ENCODE assay signal across 1 cellular context in genomic region chr2:195408811-195409210, GRCh38.
TF ChIP-seq lines count a peak whose summit lies in the region.

No MANE protein-coding gene starts in this region.

TF ChIP-seq in GM23338, 12 proteins besides CTCF, POLR2A, EP300 and RAD21 (continued from another document):
- TF ChIP-seq, protein P1, sequence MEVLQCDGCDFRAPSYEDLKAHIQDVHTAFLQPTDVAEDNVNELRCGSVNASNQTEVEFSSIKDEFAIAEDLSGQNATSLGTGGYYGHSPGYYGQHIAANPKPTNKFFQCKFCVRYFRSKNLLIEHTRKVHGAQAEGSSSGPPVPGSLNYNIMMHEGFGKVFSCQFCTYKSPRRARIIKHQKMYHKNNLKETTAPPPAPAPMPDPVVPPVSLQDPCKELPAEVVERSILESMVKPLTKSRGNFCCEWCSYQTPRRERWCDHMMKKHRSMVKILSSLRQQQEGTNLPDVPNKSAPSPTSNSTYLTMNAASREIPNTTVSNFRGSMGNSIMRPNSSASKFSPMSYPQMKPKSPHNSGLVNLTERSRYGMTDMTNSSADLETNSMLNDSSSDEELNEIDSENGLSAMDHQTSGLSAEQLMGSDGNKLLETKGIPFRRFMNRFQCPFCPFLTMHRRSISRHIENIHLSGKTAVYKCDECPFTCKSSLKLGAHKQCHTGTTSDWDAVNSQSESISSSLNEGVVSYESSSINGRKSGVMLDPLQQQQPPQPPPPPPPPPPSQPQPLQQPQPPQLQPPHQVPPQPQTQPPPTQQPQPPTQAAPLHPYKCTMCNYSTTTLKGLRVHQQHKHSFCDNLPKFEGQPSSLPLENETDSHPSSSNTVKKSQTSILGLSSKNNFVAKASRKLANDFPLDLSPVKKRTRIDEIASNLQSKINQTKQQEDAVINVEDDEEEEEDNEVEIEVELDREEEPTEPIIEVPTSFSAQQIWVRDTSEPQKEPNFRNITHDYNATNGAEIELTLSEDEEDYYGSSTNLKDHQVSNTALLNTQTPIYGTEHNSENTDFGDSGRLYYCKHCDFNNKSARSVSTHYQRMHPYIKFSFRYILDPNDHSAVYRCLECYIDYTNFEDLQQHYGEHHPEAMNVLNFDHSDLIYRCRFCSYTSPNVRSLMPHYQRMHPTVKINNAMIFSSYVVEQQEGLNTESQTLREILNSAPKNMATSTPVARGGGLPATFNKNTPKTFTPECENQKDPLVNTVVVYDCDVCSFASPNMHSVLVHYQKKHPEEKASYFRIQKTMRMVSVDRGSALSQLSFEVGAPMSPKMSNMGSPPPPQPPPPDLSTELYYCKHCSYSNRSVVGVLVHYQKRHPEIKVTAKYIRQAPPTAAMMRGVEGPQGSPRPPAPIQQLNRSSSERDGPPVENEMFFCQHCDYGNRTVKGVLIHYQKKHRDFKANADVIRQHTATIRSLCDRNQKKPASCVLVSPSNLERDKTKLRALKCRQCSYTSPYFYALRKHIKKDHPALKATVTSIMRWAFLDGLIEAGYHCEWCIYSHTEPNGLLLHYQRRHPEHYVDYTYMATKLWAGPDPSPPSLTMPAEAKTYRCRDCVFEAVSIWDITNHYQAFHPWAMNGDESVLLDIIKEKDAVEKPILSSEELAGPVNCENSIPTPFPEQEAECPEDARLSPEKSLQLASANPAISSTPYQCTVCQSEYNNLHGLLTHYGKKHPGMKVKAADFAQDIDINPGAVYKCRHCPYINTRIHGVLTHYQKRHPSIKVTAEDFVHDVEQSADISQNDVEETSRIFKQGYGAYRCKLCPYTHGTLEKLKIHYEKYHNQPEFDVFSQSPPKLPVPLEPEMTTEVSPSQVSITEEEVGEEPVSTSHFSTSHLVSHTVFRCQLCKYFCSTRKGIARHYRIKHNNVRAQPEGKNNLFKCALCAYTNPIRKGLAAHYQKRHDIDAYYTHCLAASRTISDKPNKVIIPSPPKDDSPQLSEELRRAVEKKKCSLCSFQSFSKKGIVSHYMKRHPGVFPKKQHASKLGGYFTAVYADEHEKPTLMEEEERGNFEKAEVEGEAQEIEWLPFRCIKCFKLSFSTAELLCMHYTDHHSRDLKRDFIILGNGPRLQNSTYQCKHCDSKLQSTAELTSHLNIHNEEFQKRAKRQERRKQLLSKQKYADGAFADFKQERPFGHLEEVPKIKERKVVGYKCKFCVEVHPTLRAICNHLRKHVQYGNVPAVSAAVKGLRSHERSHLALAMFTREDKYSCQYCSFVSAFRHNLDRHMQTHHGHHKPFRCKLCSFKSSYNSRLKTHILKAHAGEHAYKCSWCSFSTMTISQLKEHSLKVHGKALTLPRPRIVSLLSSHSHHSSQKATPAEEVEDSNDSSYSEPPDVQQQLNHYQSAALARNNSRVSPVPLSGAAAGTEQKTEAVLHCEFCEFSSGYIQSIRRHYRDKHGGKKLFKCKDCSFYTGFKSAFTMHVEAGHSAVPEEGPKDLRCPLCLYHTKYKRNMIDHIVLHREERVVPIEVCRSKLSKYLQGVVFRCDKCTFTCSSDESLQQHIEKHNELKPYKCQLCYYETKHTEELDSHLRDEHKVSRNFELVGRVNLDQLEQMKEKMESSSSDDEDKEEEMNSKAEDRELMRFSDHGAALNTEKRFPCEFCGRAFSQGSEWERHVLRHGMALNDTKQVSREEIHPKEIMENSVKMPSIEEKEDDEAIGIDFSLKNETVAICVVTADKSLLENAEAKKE (CRISPR knock-in tag; IDR thresholded peaks at IDR 0.05): no peak
- TF ChIP-seq CREB1 (CRISPR knock-in tag; IDR thresholded peaks at IDR 0.05; ENCODE audit: low read depth) (no peak), ZNF331 (CRISPR knock-in tag; IDR thresholded peaks at IDR 0.05; ENCODE audit: low read depth) (no peak), POLR2AphosphoS5 (IDR thresholded peaks at IDR 0.05; ENCODE audit: low read depth) (no peak), ZNF114 (CRISPR knock-in tag; IDR thresholded peaks at IDR 0.05) (no peak), EZH2phosphoT487 (IDR thresholded peaks at IDR 0.05; ENCODE audit: unreplicated experiment) (no peak), EZH2 (IDR thresholded peaks at IDR 0.05; ENCODE audit: low read depth, unreplicated experiment) (no peak), STAT1 (IDR thresholded peaks at IDR 0.05; ENCODE audit: unreplicated experiment) (no peak), REST (IDR thresholded peaks at IDR 0.05; ENCODE audit: unreplicated experiment) (no peak)
